ENCODE assay signal across 8 cellular contexts in the genomic region with DNA sequence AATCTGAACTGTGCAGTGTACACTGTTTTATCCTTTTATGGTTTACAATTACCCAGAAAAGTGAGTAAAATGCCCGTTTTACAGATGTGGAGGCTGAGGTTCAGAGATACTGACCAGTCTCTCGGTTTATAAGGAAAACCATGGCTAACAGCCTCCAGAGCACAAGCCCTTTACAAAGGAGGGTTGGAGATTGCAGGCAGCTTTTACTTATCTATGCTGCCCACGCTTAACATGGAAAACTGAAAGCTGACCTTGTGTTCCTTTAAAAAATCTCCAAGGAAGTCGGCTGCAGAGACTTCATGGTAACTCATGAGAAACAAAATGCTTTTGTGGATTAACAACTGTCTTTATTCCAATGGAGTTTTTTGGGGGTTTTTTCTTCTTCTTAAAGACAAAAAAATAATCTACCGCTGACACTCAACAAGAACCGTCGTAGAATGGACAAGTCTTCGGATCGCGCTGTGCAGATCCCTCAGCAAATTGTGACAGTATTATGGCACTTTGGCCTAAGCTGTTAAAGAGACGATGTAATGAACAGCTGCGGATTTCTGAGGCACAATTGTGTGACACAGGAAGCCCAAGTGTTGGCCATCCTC. TPM values are rescaled to one million over a fixed set of nuclear protein-coding genes. Genes with fewer than 3 reads are reported as not detected.
DNase-seq lines count a peak whose midpoint lies in the region; ATAC-seq and TF ChIP-seq lines count a peak whose summit lies in the region.

No MANE protein-coding gene starts in this region.

- H3K9me3 ChIP-seq in CD8-positive, alpha-beta T cell (ENCODE audit: low read length): no peaks in the 10 kb centered on the region
- H3K9me3 ChIP-seq in IMR-90 (ENCODE audit: control insufficient read depth, insufficient read depth, low read length) (no peaks in the 10 kb centered on the region), mesodermal cell (ENCODE audit: control insufficient read depth, low read length) (no peaks in the 10 kb centered on the region)

- H3K4me2 ChIP-seq in IMR-90 (ENCODE audit: low read depth, low read length): peak overlapping the region; percentile 99

- H4K8ac ChIP-seq in IMR-90 (ENCODE audit: low read depth in 2 of 2, low read length in 2 of 2): peak overlapping the region; percentile 91 to 98

- no peak for TF ChIP-seq RAD21 in IMR-90 (IDR thresholded peaks at IDR 0.05; ENCODE audit: low read length)

- dilution Hi-C loops in IMR-90 (cut with HindIII; ENCODE audit: low sequenced_read_pairs, unreplicated experiment): no loop called here

- peak overlapping the region; percentile 100 for H3K18ac ChIP-seq in IMR-90 (ENCODE audit: low read depth, low read length)

- H4K20me1 ChIP-seq in IMR-90 (ENCODE audit: insufficient read depth, low read length): peaks cover 23% of the 10 kb centered on the region

- H3K14ac ChIP-seq in IMR-90 (replicated peaks; ENCODE audit: low read depth, low read length): peak overlapping the region; percentile 92

- peaks cover 6% of the 10 kb centered on the region for H3K36me3 ChIP-seq in CD8-positive, alpha-beta T cell (ENCODE audit: insufficient read depth, low read length)
- H3K36me3 ChIP-seq in IMR-90 (ENCODE audit: control insufficient read depth, insufficient read depth, low read length): peaks cover 3% of the 10 kb centered on the region
- peaks cover 21% of the 10 kb centered on the region for H3K36me3 ChIP-seq in mesodermal cell (ENCODE audit: control insufficient read depth, insufficient read depth, low read length)

- H3K4me3 ChIP-seq in CD8-positive, alpha-beta T cell (ENCODE audit: low read depth, low read length): peak overlapping the region; percentile 100
- peak overlapping the region; percentile 51 for H3K4me3 ChIP-seq in IMR-90 (ENCODE audit: insufficient read depth, low read depth, low read length)
- H3K4me3 ChIP-seq in mesodermal cell (ENCODE audit: extremely low read depth, insufficient read depth, low read length, poor library complexity, severe bottlenecking): peak overlapping the region; percentile 97

- H2AK5ac ChIP-seq in IMR-90 (ENCODE audit: low read depth, low read length): peak overlapping the region; percentile 58

- intact Hi-C loops in CD8-positive, alpha-beta T cell (cut with DNase I, micrococcal nuclease): loop anchor here (1.0 to 10.0 kb wide), 13 partner anchors 75 to 1290 kb away; partner anchors contain the start of genes COX15 (in 2 of the 2), CUTC (in 2 of the 2), MRPL43 (in 2 of the 2) and TWNK (in 2 of the 2)
- intact Hi-C loops in IMR-90 (cut with micrococcal nuclease): no loop called here
- intact Hi-C loops in MCF 10A (cut with micrococcal nuclease): no loop called here

- no peak for TF ChIP-seq CTCF in CD8-positive, alpha-beta T cell (IDR thresholded peaks at IDR 0.05)
- TF ChIP-seq CTCF in IMR-90 (conservative IDR thresholded peaks at IDR 0.05; ENCODE audit: low read depth, low read length) (no peak), MCF 10A (IDR thresholded peaks at IDR 0.05; ENCODE audit: unreplicated experiment) (no peak)

- H3K27ac ChIP-seq in CD8-positive, alpha-beta T cell (ENCODE audit: low read depth, low read length): peak overlapping the region; percentile 67
- H3K27ac ChIP-seq in IMR-90 (ENCODE audit: insufficient read depth, low read length): peak overlapping the region; percentile 99
- peak overlapping the region; percentile 86 for H3K27ac ChIP-seq in mesodermal cell (ENCODE audit: low read depth, low read length, severe bottlenecking)

- peak overlapping the region; percentile 98 for H3K23ac ChIP-seq in IMR-90 (ENCODE audit: low read depth, low read length)

- H2AFZ ChIP-seq in IMR-90 (replicated peaks; ENCODE audit: low read length, poor library complexity): peak overlapping the region; percentile 94

- H3K36me3 Mint-ChIP-seq in CD8-positive, alpha-beta T cell: peaks cover 27% of the 10 kb centered on the region
- peaks cover 16% of the 10 kb centered on the region for H3K36me3 Mint-ChIP-seq in MCF 10A (ENCODE audit: insufficient read depth, unreplicated experiment)

- no peak for DNase-seq in CD8-positive, alpha-beta T cell
- DNase-seq in IMR-90: peak; percentile 49
- peak; percentile 8 for DNase-seq in MCF 10A (ENCODE audit: unreplicated experiment)
- no peak for DNase-seq in retina
- DNase-seq in NCI-H1105 (lab: John Stamatoyannopoulos, UW): no peak
- DNase-seq in activated CD4-positive, alpha-beta T cell treated with anti-CD3 and anti-CD28 coated beads for 48 hours: no peak

- POLR2A ChIA-PET in CD8-positive, alpha-beta T cell (lab: Charles Lee): interaction anchor here (0.9 to 1.4 kb wide), 2 partner anchors 23 to 148 kb away, joined by 3 to 5 read pairs; no protein-coding TSS in a partner anchor
- POLR2A ChIA-PET in IMR-90 (lab: Charles Lee; ENCODE audit: unreplicated experiment): interaction anchor here (0.5 kb wide), 1 partner anchor 16 kb away, joined by 3 read pairs; no protein-coding TSS in a partner anchor
- POLR2A ChIA-PET in MCF 10A (lab: Yijun Ruan, JAX): interaction anchor here (0.8 to 2.0 kb wide), 9 partner anchors 16 to 539 kb away, joined by 3 to 12 read pairs (median 4); partner anchors contain the start of genes HIF1AN, MRPL43 and TWNK

- H2BK120ac ChIP-seq in IMR-90 (ENCODE audit: low read depth, low read length): peak overlapping the region; percentile 90

- H3K27me3 Mint-ChIP-seq in CD8-positive, alpha-beta T cell (ENCODE audit: low read depth): no peaks in the 10 kb centered on the region
- no peaks in the 10 kb centered on the region for H3K27me3 Mint-ChIP-seq in MCF 10A (ENCODE audit: insufficient read depth, unreplicated experiment)

- H3K27me3 ChIP-seq in CD8-positive, alpha-beta T cell (ENCODE audit: insufficient read depth, low read length): no peaks in the 10 kb centered on the region
- H3K27me3 ChIP-seq in IMR-90 (ENCODE audit: control insufficient read depth, insufficient read depth, low read length): no peaks in the 10 kb centered on the region

- H3K27ac Mint-ChIP-seq in CD8-positive, alpha-beta T cell: peak overlapping the region; percentile 98
- peak overlapping the region; percentile 27 for H3K27ac Mint-ChIP-seq in MCF 10A (ENCODE audit: low read depth, unreplicated experiment)

- peak overlapping the region; percentile 88 for H3K56ac ChIP-seq in IMR-90 (ENCODE audit: extremely low read depth, insufficient read depth, low read length)

- H2AK9ac ChIP-seq in IMR-90 (replicated peaks; ENCODE audit: low read depth, low read length, poor library complexity): peak overlapping the region; percentile 86

- H3K4me1 ChIP-seq in CD8-positive, alpha-beta T cell (ENCODE audit: insufficient read depth, low read length): peaks cover 21% of the 10 kb centered on the region
- H3K4me1 ChIP-seq in IMR-90 (ENCODE audit: control insufficient read depth, insufficient read depth, low read length) (peaks cover 7% of the 10 kb centered on the region), mesodermal cell (ENCODE audit: control insufficient read depth, insufficient read depth, low read length, poor library complexity, severe bottlenecking) (peaks cover 25% of the 10 kb centered on the region)

- BruUV-seq in IMR-90 (replicated peaks; lab: Mats Ljungman, UMichigan): no TSS peak
- TSS peak; percentile 72 for BruUV-seq in MCF 10A (replicated peaks; lab: Mats Ljungman, UMichigan)

- no peaks in the 10 kb centered on the region; the same call in 1 of the 2 replicates for H3K9me1 ChIP-seq in IMR-90 (ENCODE audit: insufficient read depth, low read length)

- 29% methylated on average over 1 of the region's 12 CpGs; no CpG with 5 or more reads in 1 of the 2 experiments for WGBS in IMR-90 (ENCODE audit: extremely low coverage in 2 of 2, insufficient read length in 1 of 2), 2 experiments
- WGBS in mesodermal cell (ENCODE audit: insufficient coverage in 2 of 2), 2 experiments: 26 to 29% methylated on average over 9 to 11 of the region's 12 CpGs

- H2BK20ac ChIP-seq in IMR-90 (ENCODE audit: low read depth, low read length): peak overlapping the region; percentile 96

- peak overlapping the region; percentile 99 for H3K4me3 Mint-ChIP-seq in CD8-positive, alpha-beta T cell
- H3K4me3 Mint-ChIP-seq in MCF 10A (ENCODE audit: unreplicated experiment): peak overlapping the region; percentile 97

- H3K4ac ChIP-seq in IMR-90 (ENCODE audit: low read depth, low read length): peak overlapping the region; percentile 95

- peak overlapping the region; percentile 96; the same call in 2 of the 3 replicates for H2BK15ac ChIP-seq in IMR-90 (ENCODE audit: low read depth, low read length)

- H3K9me3 Mint-ChIP-seq in CD8-positive, alpha-beta T cell: no peaks in the 10 kb centered on the region
- no peaks in the 10 kb centered on the region for H3K9me3 Mint-ChIP-seq in MCF 10A (ENCODE audit: unreplicated experiment)

- peak overlapping the region; percentile 93 for H2BK5ac ChIP-seq in IMR-90 (ENCODE audit: low read depth, low read length, poor library complexity, severe bottlenecking)

- TF ChIP-seq POLR2A in IMR-90 (IDR thresholded peaks at IDR 0.05; ENCODE audit: low read depth, low read length): no peak; the same call in 1 of the 2 replicates

- in situ Hi-C loops in IMR-90 (cut with MboI; ENCODE audit: low sequenced_read_pairs): no loop called here

- H4K91ac ChIP-seq in IMR-90 (ENCODE audit: insufficient read depth, low read depth, low read length): peak overlapping the region; percentile 78

- peaks cover 51% of the 10 kb centered on the region for H3K4me1 Mint-ChIP-seq in CD8-positive, alpha-beta T cell (ENCODE audit: low read depth)
- peaks cover 15% of the 10 kb centered on the region for H3K4me1 Mint-ChIP-seq in MCF 10A (ENCODE audit: insufficient read depth, unreplicated experiment)

- ATAC-seq in CD8-positive, alpha-beta T cell: peak; percentile 9
- no peak for ATAC-seq in IMR-90 (ENCODE audit: low read depth)
- no peak for ATAC-seq in HG03280 (IDR thresholded peaks at IDR 0.05; ENCODE audit: unreplicated experiment)

- CTCF ChIA-PET in CD8-positive, alpha-beta T cell (lab: Charles Lee): interaction anchor here (2.3 kb wide), 1 partner anchor 102 kb away, joined by 10 read pairs; no protein-coding TSS in a partner anchor
- CTCF ChIA-PET in IMR-90 (lab: Yijun Ruan, JAX): interaction anchor here (0.8 to 1.3 kb wide), 3 partner anchors 18 to 29 kb away, joined by 3 read pairs; no protein-coding TSS in a partner anchor
- CTCF ChIA-PET in MCF 10A (lab: Yijun Ruan, JAX): interaction anchor here (0.6 kb wide), 2 partner anchors 92 to 380 kb away, joined by 3 read pairs; no protein-coding TSS in a partner anchor

- peak overlapping the region; percentile 97 for H3K9ac ChIP-seq in IMR-90 (ENCODE audit: low read depth, low read length)

- H4K5ac ChIP-seq in IMR-90 (ENCODE audit: low read depth, low read length): peak overlapping the region; percentile 98

- peaks cover 10 to 30% of the 10 kb centered on the region in 2 experiments for H3K79me1 ChIP-seq in IMR-90 (ENCODE audit: low read depth in 1 of 2, low read length in 2 of 2)

RNA-seq across cellular contexts. Expression of gene SLF2, which starts 0.7 kb away (rescaled TPM):
- total RNA-seq in CD8-positive, alpha-beta T cell: 1 to 10 TPM; 8.0 to 8.3 TPM
- 21.7 and 28.1 TPM in 2 replicates for total RNA-seq in IMR-90 (2012; rRNA removed)
- 5.7 and 8.5 TPM in 2 replicates for polyA plus RNA-seq in IMR-90 (2012; rRNA removed)
- 1.8 and 1.9 TPM in 2 replicates for polyA plus RNA-seq in IMR-90 (2012; cell fraction: cytosol; rRNA removed)
- 7.5 and 25.7 TPM in 2 replicates for polyA plus RNA-seq in IMR-90 (2012; cell fraction: nucleus; rRNA removed; ENCODE audit: low replicate concordance)
- 27.0 and 30.6 TPM in 2 replicates for total RNA-seq in MCF 10A (2022)
- polyA plus RNA-seq in mesodermal cell (2013, experiment 1 of 2): 28.2 TPM
- 26.9 TPM for polyA plus RNA-seq in mesodermal cell (2013, experiment 2 of 2)

RNA-seq across cellular contexts. Expression of gene SEMA4G, which starts 57.2 kb away (rescaled TPM):
- under 1 TPM; 0.35 to 0.61 TPM for total RNA-seq in CD8-positive, alpha-beta T cell
- total RNA-seq in IMR-90 (2012; rRNA removed): 0.56 and 0.90 TPM in 2 replicates
- 8.0 and 8.7 TPM in 2 replicates for polyA plus RNA-seq in IMR-90 (2012; rRNA removed)
- 5.4 and 8.3 TPM in 2 replicates for polyA plus RNA-seq in IMR-90 (2012; cell fraction: cytosol; rRNA removed)
- 22.6 and 25.8 TPM in 2 replicates for polyA plus RNA-seq in IMR-90 (2012; cell fraction: nucleus; rRNA removed; ENCODE audit: low replicate concordance)
- total RNA-seq in MCF 10A (2022): 0.32 TPM in 1 of 2 replicates, not detected in the other
- 11.6 TPM for polyA plus RNA-seq in mesodermal cell (2013, experiment 1 of 2)
- polyA plus RNA-seq in mesodermal cell (2013, experiment 2 of 2): 8.9 TPM

Comparison
In these comparisons a context has a peak if more than half of its experiments do, and no peak if none do; other contexts are left out.
1. DNase-seq: peak in IMR-90 (single experiment) and MCF 10A (single experiment); none in CD8-positive, alpha-beta T cell (0 of 7), retina (single experiment), NCI-H1105 (single experiment) and activated CD4-positive, alpha-beta T cell treated with anti-CD3 and anti-CD28 coated beads for 48 hours (single experiment).
2. intact Hi-C loops: an anchor here in CD8-positive, alpha-beta T cell (1.0 to 10.0 kb wide); none called in IMR-90 and MCF 10A.
3. Peak in every context shown above with its lines, with median percentiles within 50 percentile points of each other: H3K27ac ChIP-seq and H3K4me3 ChIP-seq.